12 cellular contexts compared by ENCODE assay signal in the genomic region with DNA sequence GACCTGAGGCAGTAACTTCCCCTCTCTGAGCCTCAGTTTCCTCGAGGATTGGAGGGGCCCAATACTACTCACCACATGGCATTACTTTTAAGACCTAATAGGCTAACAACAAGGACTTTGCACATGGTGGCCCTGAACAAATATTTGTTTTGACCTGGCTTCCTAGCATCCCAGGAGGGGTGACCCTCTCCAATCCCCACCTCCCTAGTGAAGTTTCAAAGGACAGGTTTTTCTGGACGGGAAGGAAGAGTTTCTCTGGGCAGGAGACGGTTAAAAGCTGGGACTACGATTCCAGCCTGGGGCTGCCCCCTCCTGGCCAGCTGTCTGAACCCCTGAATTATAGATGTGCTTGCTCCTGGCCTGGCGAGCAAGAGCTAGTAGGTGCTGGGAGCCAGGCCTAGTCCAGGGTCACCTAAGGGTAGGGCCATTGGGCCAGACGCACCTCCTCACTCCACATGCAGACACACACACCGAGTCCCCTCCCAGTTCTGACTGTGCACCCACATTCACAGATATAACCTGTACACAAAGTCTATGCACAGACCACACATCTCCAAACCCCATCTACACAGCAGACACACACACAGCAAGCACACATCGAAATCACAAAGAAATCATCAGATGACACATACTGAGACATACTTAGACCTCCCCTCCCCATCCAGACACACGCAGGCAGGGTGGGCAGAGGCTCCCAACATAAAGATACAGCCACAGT. TPM values are rescaled to one million over a fixed set of nuclear protein-coding genes. Genes with fewer than 3 reads are reported as not detected.
DNase-seq lines count a peak whose midpoint lies in the region; ATAC-seq, FAIRE-seq and TF ChIP-seq lines count a peak whose summit lies in the region.
"Had no signal": no experiment of that assay in that cellular context is flagged by ENCODE, and none has a peak within 500 bp of the region (broad histone marks: within the 10 kb centered on the region; RNA-seq: fewer than 3 reads in every experiment).

No MANE protein-coding gene starts in this region.

- H3K4me3 ChIP-seq in Caco-2 (ENCODE audit: low read depth, low read length) (no peak overlapping the region), body of pancreas (no peak overlapping the region)
- H3K4me3 ChIP-seq: gastrocnemius medialis had no signal

- BruUV-seq in Caco-2 (replicated peaks; lab: Mats Ljungman, UMichigan): no TSS peak

- H3K36me3 Mint-ChIP-seq in Caco-2 (ENCODE audit: insufficient read depth, unreplicated experiment): peaks cover 29% of the 10 kb centered on the region

- H3K4me1 ChIP-seq in Caco-2 (peaks cover 24% of the 10 kb centered on the region), body of pancreas (peaks cover 21% of the 10 kb centered on the region)

- H3K4me1 Mint-ChIP-seq in Caco-2 (ENCODE audit: low read depth, unreplicated experiment): peaks cover 25% of the 10 kb centered on the region

- H3K27ac Mint-ChIP-seq in Caco-2 (ENCODE audit: unreplicated experiment): peak overlapping the region; percentile 20
- H3K27ac Mint-ChIP-seq: activated naive CD4-positive, alpha-beta T cell treated with anti-CD3 and anti-CD28 coated beads, Interleukin-2, amount 50 U/mL, for 24 hours had no signal

- H3K4me3 Mint-ChIP-seq in Caco-2 (ENCODE audit: unreplicated experiment): peak overlapping the region; percentile 25
- H3K4me3 Mint-ChIP-seq: activated naive CD4-positive, alpha-beta T cell treated with anti-CD3 and anti-CD28 coated beads, Interleukin-2, amount 50 U/mL, for 24 hours had no signal

- no peak for FAIRE-seq in H54 (lab: Jason Lieb, UNC)

- no peaks in the 10 kb centered on the region for H3K9me3 Mint-ChIP-seq in Caco-2 (ENCODE audit: unreplicated experiment)
- H3K9me3 Mint-ChIP-seq: activated naive CD4-positive, alpha-beta T cell treated with anti-CD3 and anti-CD28 coated beads, Interleukin-2, amount 50 U/mL, for 24 hours had no signal

- DNase-seq in Caco-2: peak; percentile 76 to 78
- DNase-seq in H54 (ENCODE audit: insufficient read length, low spot score): peak; percentile 38
- DNase-seq in SW480 (ENCODE audit: low spot score): peak; percentile 29
- peak; percentile 66 for DNase-seq in iPS-NIHi7 (ENCODE audit: extremely low spot score)
- no peak for DNase-seq in GM19240 (ENCODE audit: insufficient read length, low spot score)
- no peak for DNase-seq in NCI-H1048 (lab: John Stamatoyannopoulos, UW)
- no peak for DNase-seq in body of pancreas
- DNase-seq: gastrocnemius medialis, naive B cell, NCI-H1092 treated with DMSO at 0.1 percent for 48 hours had no signal

- POLR2A ChIA-PET in Caco-2 (lab: Charles Lee): no interaction called here

- H3K9me3 ChIP-seq in Caco-2 (no peaks in the 10 kb centered on the region), body of pancreas (no peaks in the 10 kb centered on the region)
- H3K9me3 ChIP-seq: gastrocnemius medialis had no signal

- no peak overlapping the region for H3K27ac ChIP-seq in body of pancreas
- H3K27ac ChIP-seq: gastrocnemius medialis had no signal

- CTCF ChIA-PET in Caco-2 (lab: Charles Lee): interaction anchor here (0.5 to 1.4 kb wide), 10 partner anchors 11 to 383 kb away, joined by 3 to 11 read pairs (median 4); a partner anchor contains a TSS

- H3K27me3 ChIP-seq in Caco-2 (replicated peaks; ENCODE audit: control insufficient read depth, insufficient read depth, low read length) (no peaks in the 10 kb centered on the region), body of pancreas (peaks cover 3 to 33% of the 10 kb centered on the region in 2 donors)

- intact Hi-C loops in Caco-2 (cut with micrococcal nuclease; ENCODE audit: unreplicated experiment) (loop anchor here (2.0 to 5.0 kb wide), 2 partner anchors 99 to 187 kb away; no protein-coding TSS in a partner anchor), body of pancreas (cut with DNase I) (loop anchor here (5.0 kb wide), 1 partner anchor 137 kb away; no protein-coding TSS in a partner anchor)

- no peaks in the 10 kb centered on the region for H3K27me3 Mint-ChIP-seq in Caco-2 (ENCODE audit: insufficient read depth, unreplicated experiment)

- H3K36me3 ChIP-seq in Caco-2 (ENCODE audit: control insufficient read depth, insufficient read depth, low read length): no peaks in the 10 kb centered on the region
- no peaks in the 10 kb centered on the region for H3K36me3 ChIP-seq in body of pancreas (replicated peaks in 1 of 2; ENCODE audit: insufficient read depth in 1 of 2, low read depth in 2 of 2)
- H3K36me3 ChIP-seq: gastrocnemius medialis had no signal

- ATAC-seq in HG03460 (IDR thresholded peaks at IDR 0.05; ENCODE audit: unreplicated experiment) (no peak), body of pancreas (no peak)
- ATAC-seq: gastrocnemius medialis had no signal

- TF ChIP-seq CTCF in Caco-2 (IDR thresholded peaks at IDR 0.05; ENCODE audit: insufficient read depth in 1 of 2, low read depth in 1 of 2, low read length in 1 of 2, severe bottlenecking in 1 of 2, unreplicated experiment in 1 of 2) (peak; percentile 47 to 62), body of pancreas (IDR thresholded peaks at IDR 0.05) (no peak)

- TF ChIP-seq POLR2A in H54 (IDR thresholded peaks at IDR 0.05; ENCODE audit: low read depth, low read length) (no peak), body of pancreas (IDR thresholded peaks at IDR 0.05) (no peak)

- WGBS in body of pancreas, 2 donors: 62 to 63% methylated on average over 8 to 9 of the region's 9 CpGs

RNA-seq across cellular contexts. Expression of a gene that starts 2.7 kb away (rescaled TPM):
- total RNA-seq in Caco-2 (2022) (11.0 TPM in 2 replicates), body of pancreas (not detected)
- total RNA-seq: gastrocnemius medialis had no signal

RNA-seq across cellular contexts. Expression of a gene that starts 22.6 kb away (rescaled TPM):
- total RNA-seq in Caco-2 (2022): 241 and 260 TPM in 2 replicates
- total RNA-seq in body of pancreas: 10 to 100 TPM; 38.6 to 62.8 TPM

Comparison
In these comparisons a context has a peak if more than half of its experiments do, and no peak if none do; other contexts are left out.
1. DNase-seq: peak in Caco-2 (2 of 2), H54 (single experiment), SW480 (single experiment) and iPS-NIHi7 (single experiment); none in GM19240 (single experiment), NCI-H1048 (single experiment) and body of pancreas (0 of 4).
2. CTCF ChIP-seq: peak in Caco-2 (2 of 2); none in body of pancreas (0 of 7).
3. RNA of a gene that starts 2.7 kb away (total RNA-seq): 11.0 TPM in Caco-2; not detected in body of pancreas; every median in the first group is over 10 times any median in the second.